In genomic region chr19:6278051-6278450, GRCh38 we compare ENCODE assay signal across 11 cellular contexts. TPM values are rescaled to one million over a fixed set of nuclear protein-coding genes. Genes with fewer than 3 reads are reported as not detected.
DNase-seq lines count a peak whose midpoint lies in the region; ATAC-seq, FAIRE-seq and TF ChIP-seq lines count a peak whose summit lies in the region.
"Had no signal": no experiment of that assay in that cellular context is flagged by ENCODE, and none has a peak within 500 bp of the region (broad histone marks: within the 10 kb centered on the region; RNA-seq: fewer than 3 reads in every experiment).

No MANE protein-coding gene starts in this region.

- H3K79me2 ChIP-seq in GM12878 (ENCODE audit: control insufficient read depth, insufficient read depth, low read length), result peaks cover 49% of the 10 kb centered on the region

- 97% methylated on average over 9 of the region's 9 CpGs for WGBS in GM12878 (ENCODE audit: insufficient coverage, insufficient replicate concordance, low lambda C conversion rate, missing lambda C conversion rate)

- no peaks in the 10 kb centered on the region for H3K27me3 ChIP-seq in HUES6 (ENCODE audit: control insufficient read depth, insufficient read depth, low read length)
- H3K27me3 ChIP-seq in GM12878 (replicated peaks in 1 of 2; ENCODE audit: control insufficient read depth in 2 of 2, insufficient read depth in 2 of 2, low read length in 1 of 2), result no peaks in the 10 kb centered on the region

- peaks cover 43% of the 10 kb centered on the region for H3K4me1 ChIP-seq in HUES6 (ENCODE audit: control insufficient read depth, insufficient read depth, low read length)
- H3K4me1 ChIP-seq in GM12878 (ENCODE audit: control insufficient read depth, insufficient read depth, low read length), result peaks cover 9% of the 10 kb centered on the region; the same call in 1 of the 2 replicates

- no peak for FAIRE-seq in GM12878 (lab: Jason Lieb, UNC)

- H3K9me3 ChIP-seq in HUES6 (ENCODE audit: control insufficient read depth, insufficient read depth, low read depth, low read length), result no peaks in the 10 kb centered on the region; the same call in 1 of the 2 replicates
- no peaks in the 10 kb centered on the region for H3K9me3 ChIP-seq in GM12878 (replicated peaks; ENCODE audit: control insufficient read depth, insufficient read depth, low read length)
- H3K9me3 ChIP-seq: thoracic aorta had no signal

- no peaks in the 10 kb centered on the region; the same call in 1 of the 2 replicates for H4K20me1 ChIP-seq in GM12878 (ENCODE audit: control insufficient read depth, insufficient read depth)

- H3K27ac ChIP-seq in HUES6 (ENCODE audit: low read depth, low read length) (no peak overlapping the region), GM12878 (ENCODE audit: control insufficient read depth, insufficient read depth) (no peak overlapping the region; the same call in 1 of the 2 replicates)

- H2AFZ ChIP-seq in GM12878 (ENCODE audit: control insufficient read depth, low read depth, low read length), result no peak overlapping the region

- peak overlapping the region; percentile 75 to 96 (median 92) for H3K27ac Mint-ChIP-seq in naive thymus-derived CD8-positive, alpha-beta T cell

- no peaks in the 10 kb centered on the region for H3K36me3 Mint-ChIP-seq in naive thymus-derived CD8-positive, alpha-beta T cell

- H3K4me2 ChIP-seq in GM12878 (ENCODE audit: control insufficient read depth, insufficient read depth), result peak overlapping the region; percentile 90

- H3K27me3 Mint-ChIP-seq in naive thymus-derived CD8-positive, alpha-beta T cell, result no peaks in the 10 kb centered on the region

- CTCF ChIA-PET in AG04449 (lab: Yijun Ruan, JAX) (interaction anchor here (1.5 kb wide), 1 partner anchor 22 kb away, joined by 9 read pairs; no protein-coding TSS in a partner anchor), GM12878 (lab: Yijun Ruan, JAX) (interaction anchor here (0.9 kb wide), 1 partner anchor 152 kb away, joined by 3 read pairs; no protein-coding TSS in a partner anchor)

- POLR2A ChIA-PET in AG04449 (lab: Yijun Ruan, JAX) (interaction anchor here (0.7 kb wide), 1 partner anchor 11 kb away, joined by 3 read pairs; no protein-coding TSS in a partner anchor), GM12878 (lab: Charles Lee) (no interaction called here)
- POLR2A ChIA-PET in naive thymus-derived CD8-positive, alpha-beta T cell (lab: Charles Lee), result no interaction called here

- intact Hi-C loops in GM12878 (cut with micrococcal nuclease; ENCODE audit: unreplicated experiment), result no loop called here

- ATAC-seq in GM12878, result no peak
- no peak for ATAC-seq in naive thymus-derived CD8-positive, alpha-beta T cell
- no peak for ATAC-seq in HG02763 (IDR thresholded peaks at IDR 0.05; ENCODE audit: unreplicated experiment)

- no TSS peak for BruUV-seq in GM12878 (replicated peaks; lab: Mats Ljungman, UMichigan)

- RAD21 ChIA-PET in GM12878 (lab: Charles Lee; ENCODE audit: unreplicated experiment), result no interaction called here

- H3K36me3 ChIP-seq in HUES6 (ENCODE audit: control insufficient read depth, insufficient read depth, low read length), result peaks cover 4% of the 10 kb centered on the region; the same call in 1 of the 2 replicates
- no peaks in the 10 kb centered on the region for H3K36me3 ChIP-seq in GM12878 (ENCODE audit: control insufficient read depth in 2 of 2, insufficient read depth in 2 of 2, low read length in 1 of 2)
- H3K36me3 ChIP-seq: thoracic aorta had no signal

- no peak for TF ChIP-seq RAD21 in GM12878 (IDR thresholded peaks at IDR 0.05; ENCODE audit: insufficient read depth, low read depth, low read length)

- TF ChIP-seq CTCF in AG04449 (IDR thresholded peaks at IDR 0.05; ENCODE audit: insufficient read depth, low read length, missing control alignments), result no peak
- no peak for TF ChIP-seq CTCF in GM12878 (IDR thresholded peaks at IDR 0.05 in 2 of 3, conservative IDR thresholded peaks at IDR 0.05 in 1 of 3; ENCODE audit: control insufficient read depth in 2 of 3, extremely low read depth in 1 of 3, insufficient read depth in 1 of 3, low read depth in 3 of 3, low read length in 3 of 3)

- in situ Hi-C loops in GM12878 (cut with MboI), result no loop called here

- TF ChIP-seq POLR2A in GM12878 (IDR thresholded peaks at IDR 0.05; ENCODE audit: low read depth, low read length), result no peak

- no peak for TF ChIP-seq EP300 in GM12878 (IDR thresholded peaks at IDR 0.05; ENCODE audit: borderline replicate concordance in 1 of 2, control insufficient read depth in 1 of 2, low read depth in 2 of 2, low read length in 2 of 2)

- H3K4me3 ChIP-seq in AG04449 (ENCODE audit: low read depth, low read length), result peak overlapping the region; percentile 78
- peak overlapping the region; percentile 70; the same call in 1 of the 2 replicates for H3K4me3 ChIP-seq in HUES6 (ENCODE audit: low read depth, low read length)
- H3K4me3 ChIP-seq in GM12878, result peak overlapping the region; percentile 79

- peaks cover 30 to 67% (median 62%) of the 10 kb centered on the region in 4 donors for H3K4me1 Mint-ChIP-seq in naive thymus-derived CD8-positive, alpha-beta T cell

- no peaks in the 10 kb centered on the region for H3K9me3 Mint-ChIP-seq in naive thymus-derived CD8-positive, alpha-beta T cell

- DNase-seq in AG04449 (ENCODE audit: low read depth, low spot score) (no peak), GM12878 (ENCODE audit: low read depth, low spot score) (no peak), NCI-H2081 treated with DMSO at 0.1 percent for 48 hours (lab: John Stamatoyannopoulos, UW) (no peak), HK-2 (ENCODE audit: unreplicated experiment) (no peak), NCI-H2227 (lab: John Stamatoyannopoulos, UW; ENCODE audit: unreplicated experiment) (no peak)
- DNase-seq in naive thymus-derived CD8-positive, alpha-beta T cell, result peak in 1 of 10 donors; percentile 8
- DNase-seq: NCI-H1092 treated with DMSO at 0.1 percent for 48 hours, T1000 had no signal

- H3K9ac ChIP-seq in HUES6 (ENCODE audit: low read length) (no peak overlapping the region), GM12878 (ENCODE audit: control insufficient read depth, insufficient read depth, low read length) (peak overlapping the region; percentile 90)

- H3K4me3 Mint-ChIP-seq in naive thymus-derived CD8-positive, alpha-beta T cell, result peak overlapping the region; percentile 79 to 97 (median 91)

- SMC1A ChIA-PET in GM12878 (lab: Charles Lee; ENCODE audit: uncharacterized antibody, unreplicated experiment), result no interaction called here

TF ChIP-seq in GM12878, 131 proteins besides CTCF, POLR2A, EP300 and RAD21 (continues in another document):
- no peak for TF ChIP-seq STAT1 (conservative IDR thresholded peaks at IDR 0.05)

RNA-seq across cellular contexts. Expression of gene MLLT1, which starts 1.7 kb away (rescaled TPM):
- total RNA-seq in GM12878 (2013; cell fraction: nucleolus; rRNA removed), result 9.0 and 12.3 TPM in 2 replicates
- total RNA-seq in GM12878 (2014; rRNA removed) (8.3 and 9.3 TPM in 2 replicates), GM12878 (2014; rRNA removed; fragmentation: Illumina TruSeq; extraction: Trizol) (8.2 and 11.4 TPM in 2 replicates), GM12878 (2021) (58.4 and 61.1 TPM in 2 replicates)
- polyA plus RNA-seq in GM12878 (2011; ENCODE audit: low read depth), result 4.9 TPM
- polyA plus RNA-seq in GM12878 (2011; rRNA removed) (4.5 and 8.7 TPM in 2 replicates), GM12878 (2014; fragmentation: Illumina TruSeq; extraction: Trizol) (5.3 and 12.8 TPM in 2 replicates), GM12878 (2014; fragmentation: Nextera tagmentation; extraction: Ambion mirVana) (under 1 TPM; 0.16 to 0.88 TPM), GM12878 (2014; rRNA removed) (27.5 and 34.4 TPM in 2 replicates), GM12878 (2016; fragmentation: Nextera tagmentation; extraction: Ambion mirVana) (1 to 10 TPM; 6.5 to 7.4 TPM)
- 10.8 and 17.2 TPM in 2 replicates for polyA plus RNA-seq in GM12878 (2011; cell fraction: cytosol; rRNA removed)
- polyA plus RNA-seq in GM12878 (2011; cell fraction: nucleus; rRNA removed), result 66.5 and 83.5 TPM in 2 replicates
- 19.8 and 21.5 TPM in 2 replicates for polyA plus RNA-seq in GM12878 (2012)
- 7.2 and 18.0 TPM in 2 replicates for polyA minus RNA-seq in GM12878 (2011; rRNA and poly(A)+ RNA removed)
- polyA minus RNA-seq in GM12878 (2011; cell fraction: cytosol; rRNA and poly(A)+ RNA removed), result 14.8 and 19.0 TPM in 2 replicates
- 5.2 and 13.0 TPM in 2 replicates for polyA minus RNA-seq in GM12878 (2011; cell fraction: nucleus; rRNA and poly(A)+ RNA removed)
- 10 to 100 TPM; 37.7 to 41.7 TPM for total RNA-seq in naive thymus-derived CD8-positive, alpha-beta T cell
- 1 to 10 TPM in 2 of 3 donors, under 1 TPM in 1; 0.68 to 2.7 (median 1.2) TPM for polyA plus RNA-seq in naive thymus-derived CD8-positive, alpha-beta T cell

RNA-seq across cellular contexts. Expression of gene ACER1, which starts 55.4 kb away (rescaled TPM):
- not detected in 2 replicates for total RNA-seq in GM12878 (2013; cell fraction: nucleolus; rRNA removed)
- total RNA-seq in GM12878 (2014; rRNA removed) (not detected in 2 replicates), GM12878 (2014; rRNA removed; fragmentation: Illumina TruSeq; extraction: Trizol) (not detected in 2 replicates), GM12878 (2021) (not detected in 2 replicates)
- not detected for polyA plus RNA-seq in GM12878 (2011; ENCODE audit: low read depth)
- polyA plus RNA-seq in GM12878 (2011; rRNA removed) (not detected in 2 replicates), GM12878 (2014; fragmentation: Illumina TruSeq; extraction: Trizol) (not detected in 2 replicates), GM12878 (2014; fragmentation: Nextera tagmentation; extraction: Ambion mirVana) (not detected), GM12878 (2014; rRNA removed) (not detected in 2 replicates), GM12878 (2016; fragmentation: Nextera tagmentation; extraction: Ambion mirVana) (not detected)
- polyA plus RNA-seq in GM12878 (2011; cell fraction: cytosol; rRNA removed), result 0.03 and 0.07 TPM in 2 replicates
- polyA plus RNA-seq in GM12878 (2011; cell fraction: nucleus; rRNA removed), result not detected in 2 replicates
- polyA plus RNA-seq in GM12878 (2012), result not detected in 2 replicates
- polyA minus RNA-seq in GM12878 (2011; rRNA and poly(A)+ RNA removed), result not detected in 2 replicates
- not detected in 2 replicates for polyA minus RNA-seq in GM12878 (2011; cell fraction: cytosol; rRNA and poly(A)+ RNA removed)
- polyA minus RNA-seq in GM12878 (2011; cell fraction: nucleus; rRNA and poly(A)+ RNA removed), result not detected in 2 replicates
- total RNA-seq in naive thymus-derived CD8-positive, alpha-beta T cell, result 1 to 10 TPM in 1 of 2 experiments, under 1 TPM in 1; 0.91 to 1.1 TPM
- 1 to 10 TPM; 1.4 to 2.6 (median 2.3) TPM for polyA plus RNA-seq in naive thymus-derived CD8-positive, alpha-beta T cell
- total RNA-seq: thoracic aorta had no signal
